ENCODE assay signal across 10 cellular contexts in the genomic region with DNA sequence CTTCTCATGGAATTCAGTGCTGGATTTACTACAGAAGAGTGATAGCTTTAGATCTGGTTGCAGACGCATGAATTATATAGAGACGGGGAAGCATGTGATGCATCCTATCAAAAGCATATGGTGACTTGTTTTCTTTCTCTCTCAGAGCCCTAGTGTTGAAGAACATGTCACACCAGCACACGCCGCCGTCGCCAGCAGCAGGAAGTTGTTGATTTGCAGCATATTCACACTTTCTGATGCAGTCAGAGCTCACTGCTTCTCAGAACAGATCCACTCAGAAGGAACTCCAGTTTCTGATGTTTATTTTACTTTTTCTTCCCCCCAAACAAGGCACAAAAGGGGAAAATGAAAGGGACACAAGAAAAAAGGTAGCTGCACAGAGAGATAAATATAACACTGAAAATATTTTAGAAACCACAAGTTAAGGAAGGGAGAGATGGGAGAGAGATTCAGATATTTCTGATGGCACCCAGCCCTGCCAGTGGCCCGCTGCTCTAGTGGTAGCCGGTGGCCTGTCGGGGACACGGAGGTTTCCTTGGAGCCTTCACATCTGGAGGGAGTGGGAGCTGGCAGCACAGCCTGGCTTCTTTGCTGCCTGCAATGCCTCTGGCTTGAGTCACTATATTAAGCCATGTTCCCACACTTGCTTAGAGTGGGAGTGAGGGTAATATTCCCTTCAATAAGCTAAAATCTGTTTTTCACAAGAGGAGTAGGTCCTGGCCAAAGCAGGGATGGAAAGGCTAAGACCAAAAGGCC.
DNase-seq lines count a peak whose midpoint lies in the region; ATAC-seq and TF ChIP-seq lines count a peak whose summit lies in the region.
"Had no signal": no experiment of that assay in that cellular context is flagged by ENCODE, and none has a peak within 500 bp of the region (broad histone marks: within the 10 kb centered on the region; RNA-seq: fewer than 3 reads in every experiment).

No MANE protein-coding gene starts in this region.

- no peak overlapping the region for H3K27ac Mint-ChIP-seq in Calu3 (ENCODE audit: unreplicated experiment)
- H3K27ac Mint-ChIP-seq: activated B cell treated with CpG ODN at 0.5 μM for 24 hours had no signal

- peaks cover 48% of the 10 kb centered on the region for H3K36me3 Mint-ChIP-seq in Calu3 (ENCODE audit: insufficient read depth, unreplicated experiment)

- no peaks in the 10 kb centered on the region for H3K36me3 ChIP-seq in mucosa of descending colon (ENCODE audit: low read depth)

- no peak overlapping the region for H3K4me3 Mint-ChIP-seq in Calu3 (ENCODE audit: low read depth, unreplicated experiment)
- H3K4me3 Mint-ChIP-seq: activated B cell treated with CpG ODN at 0.5 μM for 24 hours had no signal

- H3K9me3 Mint-ChIP-seq in Calu3 (ENCODE audit: low read depth, unreplicated experiment): no peaks in the 10 kb centered on the region
- H3K9me3 Mint-ChIP-seq: activated B cell treated with CpG ODN at 0.5 μM for 24 hours had no signal

- no peaks in the 10 kb centered on the region for H3K4me1 ChIP-seq in mucosa of descending colon (ENCODE audit: low read depth)

- H3K4me1 Mint-ChIP-seq in Calu3 (ENCODE audit: low read depth, unreplicated experiment): peaks cover 7% of the 10 kb centered on the region

- DNase-seq in AG08396 (ENCODE audit: low spot score): peak; percentile 80
- peak; percentile 13 for DNase-seq in MV-4-11 (lab: John Stamatoyannopoulos, UW)
- DNase-seq in cardiac fibroblast (ENCODE audit: low read depth in 2 of 2): peak; percentile 90
- peak in 1 of 3 donors; percentile 47 for DNase-seq in mucosa of descending colon
- DNase-seq in Calu3: no peak
- DNase-seq in COLO668 (lab: John Stamatoyannopoulos, UW; ENCODE audit: unreplicated experiment): no peak
- no peak for DNase-seq in SW480 (ENCODE audit: low spot score)
- DNase-seq: activated B cell treated with CpG ODN at 0.5 μM for 24 hours had no signal

- CTCF ChIA-PET in Calu3 (lab: Charles Lee): no interaction called here

- ATAC-seq in mucosa of descending colon (peak; percentile 25), GM18858 (IDR thresholded peaks at IDR 0.05; ENCODE audit: unreplicated experiment) (no peak)

- intact Hi-C loops in mucosa of descending colon (cut with DNase I, micrococcal nuclease) (no loop called here), Calu3 (cut with micrococcal nuclease; ENCODE audit: unreplicated experiment) (no loop called here)

- H3K4me3 ChIP-seq in cardiac fibroblast (replicated peaks in 1 of 2; ENCODE audit: low read depth in 2 of 2, low read length in 2 of 2) (no peak overlapping the region), mucosa of descending colon (no peak overlapping the region)
- H3K4me3 ChIP-seq: tibial nerve had no signal

- H3K9me3 ChIP-seq in mucosa of descending colon: no peaks in the 10 kb centered on the region
- H3K9me3 ChIP-seq: tibial nerve had no signal

- no peak for TF ChIP-seq CTCF in cardiac fibroblast (IDR thresholded peaks at IDR 0.05; ENCODE audit: low read depth, low read length)
- TF ChIP-seq CTCF in mucosa of descending colon (IDR thresholded peaks at IDR 0.05): no peak
- no peak for TF ChIP-seq CTCF in Calu3 (IDR thresholded peaks at IDR 0.05; ENCODE audit: unreplicated experiment)

- BruUV-seq in Calu3 (replicated peaks; lab: Mats Ljungman, UMichigan): no TSS peak

- H3K27me3 Mint-ChIP-seq in Calu3 (ENCODE audit: unreplicated experiment): no peaks in the 10 kb centered on the region

Comparison
In these comparisons a context has a peak if more than half of its experiments do, and no peak if none do; other contexts are left out.
1. DNase-seq: peak in AG08396 (single experiment), MV-4-11 (single experiment) and cardiac fibroblast (2 of 2); none in Calu3 (single experiment), COLO668 (single experiment) and SW480 (single experiment).